In genomic region chr11:128565881-128566280, GRCh38 we compare ENCODE assay signal across 16 cellular contexts. TPM values are rescaled to one million over a fixed set of nuclear protein-coding genes. Genes with fewer than 3 reads are reported as not detected.
A peak's percentile ranks its signal among the peaks of the same experiment; 100 is the strongest.
DNase-seq lines count a peak whose midpoint lies in the region; ATAC-seq and TF ChIP-seq lines count a peak whose summit lies in the region.
"Had no signal": no experiment of that assay in that cellular context is flagged by ENCODE, and none has a peak within 500 bp of the region (broad histone marks: within the 10 kb centered on the region; RNA-seq: fewer than 3 reads in every experiment).

No MANE protein-coding gene starts in this region.

- no peaks in the 10 kb centered on the region for H3K9me2 ChIP-seq in DOHH2 (replicated peaks; ENCODE audit: control insufficient read depth, low read length)

- no peak overlapping the region for H3K27ac ChIP-seq in DOHH2 (ENCODE audit: low read depth, low read length)
- H3K27ac ChIP-seq: esophagus squamous epithelium had no signal

- peak; percentile 56 for DNase-seq in LoVo (ENCODE audit: low spot score)
- peak; percentile 94 for DNase-seq in SKM-1 treated with dmso at 0.1 percent for 144 hours (lab: John Stamatoyannopoulos, UW; ENCODE audit: unreplicated experiment)
- no peak for DNase-seq in natural killer cell treated with Interleukin-12 subunit alpha and Interleukin-12 subunit beta and Interleukin-15 and Interleukin-18, amount 100 ng/mL, for 72 hours (ENCODE audit: low spot score)
- no peak for DNase-seq in activated CD4-positive, alpha-beta T cell treated with anti-CD3 and anti-CD28 coated beads, Interleukin-2, amount 50 U/mL, for 4 hours
- DNase-seq in foreskin melanocyte: no peak
- DNase-seq in activated CD4-positive, CD25-positive, alpha-beta regulatory T cell (lab: John Stamatoyannopoulos, UW): no peak
- DNase-seq: activated CD8-positive, alpha-beta memory T cell treated with anti-CD3 and anti-CD28 coated beads, Interleukin-2, amount 50 U/mL, for 4 hours; activated naive CD4-positive, alpha-beta T cell treated with Interleukin-2 at 50 U/mL for 16 hours; esophagus squamous epithelium; Karpas-422; natural killer cell; NCI-H2029; retina; substantia nigra had no signal

- H3K9me3 Mint-ChIP-seq in natural killer cell treated with Interleukin-12 subunit alpha and Interleukin-12 subunit beta and Interleukin-15 and Interleukin-18, amount 100 ng/mL, for 72 hours: peaks cover 6% of the 10 kb centered on the region
- H3K9me3 Mint-ChIP-seq: natural killer cell had no signal

- peak overlapping the region; percentile 39 for H3K4me3 ChIP-seq in DOHH2 (ENCODE audit: low read length)
- H3K4me3 ChIP-seq: esophagus squamous epithelium had no signal

- TF ChIP-seq CTCF in DOHH2 (IDR thresholded peaks at IDR 0.05; ENCODE audit: low read depth, low read length, poor library complexity, severe bottlenecking): no peak

- H3K4me3 Mint-ChIP-seq in natural killer cell treated with Interleukin-12 subunit alpha and Interleukin-12 subunit beta and Interleukin-15 and Interleukin-18, amount 100 ng/mL, for 72 hours: peak overlapping the region; percentile 21
- H3K4me3 Mint-ChIP-seq: natural killer cell had no signal

- no peaks in the 10 kb centered on the region for H3K79me2 ChIP-seq in DOHH2 (ENCODE audit: control insufficient read depth, low read length)

- H3F3A ChIP-seq in DOHH2 (ENCODE audit: control insufficient read depth, insufficient read depth): peaks cover 42% of the 10 kb centered on the region

- no peaks in the 10 kb centered on the region for H3K27me3 Mint-ChIP-seq in natural killer cell treated with Interleukin-12 subunit alpha and Interleukin-12 subunit beta and Interleukin-15 and Interleukin-18, amount 100 ng/mL, for 72 hours

- peak overlapping the region; percentile 60 to 62 for H3K27ac Mint-ChIP-seq in natural killer cell treated with Interleukin-12 subunit alpha and Interleukin-12 subunit beta and Interleukin-15 and Interleukin-18, amount 100 ng/mL, for 72 hours

- ATAC-seq in natural killer cell treated with Interleukin-12 subunit alpha and Interleukin-12 subunit beta and Interleukin-15 and Interleukin-18, amount 100 ng/mL, for 72 hours: peak in 1 of 2 donors; percentile 52
- ATAC-seq in HG03159 (IDR thresholded peaks at IDR 0.05; ENCODE audit: unreplicated experiment): no peak

- H3K4me1 Mint-ChIP-seq in natural killer cell treated with Interleukin-12 subunit alpha and Interleukin-12 subunit beta and Interleukin-15 and Interleukin-18, amount 100 ng/mL, for 72 hours (ENCODE audit: low read depth in 2 of 2): peaks cover 13 to 15% of the 10 kb centered on the region in 2 donors

- H3K4me2 ChIP-seq in DOHH2 (ENCODE audit: low read length): peak overlapping the region; percentile 68

- no peaks in the 10 kb centered on the region for H3K36me3 ChIP-seq in DOHH2 (ENCODE audit: control insufficient read depth, low read length)
- H3K36me3 ChIP-seq: esophagus squamous epithelium had no signal

- no peaks in the 10 kb centered on the region for H3K9me3 ChIP-seq in DOHH2 (ENCODE audit: control insufficient read depth, insufficient read depth, low read length)
- H3K9me3 ChIP-seq: esophagus squamous epithelium had no signal

- H3K4me1 ChIP-seq in DOHH2 (ENCODE audit: control insufficient read depth, low read length): peaks cover 92% of the 10 kb centered on the region

- H4K20me1 ChIP-seq in DOHH2 (ENCODE audit: control insufficient read depth, insufficient read depth, low read depth, low read length): no peaks in the 10 kb centered on the region

- H3K27me3 ChIP-seq in DOHH2 (ENCODE audit: control insufficient read depth, low read length): no peaks in the 10 kb centered on the region

- H3K36me3 Mint-ChIP-seq in natural killer cell treated with Interleukin-12 subunit alpha and Interleukin-12 subunit beta and Interleukin-15 and Interleukin-18, amount 100 ng/mL, for 72 hours: no peaks in the 10 kb centered on the region
- H3K36me3 Mint-ChIP-seq: natural killer cell had no signal

RNA-seq across cellular contexts. Expression of gene ETS1, which starts 21.5 kb away (rescaled TPM):
- total RNA-seq in natural killer cell treated with Interleukin-12 subunit alpha and Interleukin-12 subunit beta and Interleukin-15 and Interleukin-18, amount 100 ng/mL, for 72 hours: 100 to 1,000 TPM; 521 to 738 TPM

Comparison
In these comparisons a context has a peak if more than half of its experiments do, and no peak if none do; other contexts are left out.
1. DNase-seq: peak in LoVo (single experiment) and SKM-1 treated with dmso at 0.1 percent for 144 hours (single experiment); none in natural killer cell treated with Interleukin-12 subunit alpha and Interleukin-12 subunit beta and Interleukin-15 and Interleukin-18, amount 100 ng/mL, for 72 hours (single experiment), activated CD4-positive, alpha-beta T cell treated with anti-CD3 and anti-CD28 coated beads, Interleukin-2, amount 50 U/mL, for 4 hours (0 of 2), foreskin melanocyte (single experiment) and activated CD4-positive, CD25-positive, alpha-beta regulatory T cell (0 of 4).